In the genomic region with DNA sequence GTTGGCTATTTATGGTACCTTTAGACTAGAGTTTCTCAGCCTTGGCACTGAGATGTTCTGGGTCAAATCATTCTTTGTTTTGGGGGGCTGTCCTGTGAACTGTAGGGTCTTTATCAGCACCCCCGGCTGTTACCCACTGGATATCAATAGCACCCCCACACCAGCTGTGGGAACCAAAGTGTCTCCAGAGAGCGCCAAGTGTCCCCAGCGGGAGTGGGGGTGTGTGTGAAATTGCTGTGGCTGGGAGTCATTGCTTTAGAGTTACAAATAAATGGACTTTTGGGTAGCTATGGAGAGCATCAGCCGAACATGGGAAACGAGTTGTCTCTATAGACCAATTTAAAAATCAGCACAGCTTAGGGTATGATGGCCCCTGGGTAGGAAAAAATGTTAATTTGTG, we compare ENCODE assay signal across 36 cellular contexts.
"Had no signal": no experiment of that assay in that cellular context is flagged by ENCODE, and none has a peak within 500 bp of the region (broad histone marks: within the 10 kb centered on the region; RNA-seq: fewer than 3 reads in every experiment).

No MANE protein-coding gene starts in this region.

- H3K9me3 Mint-ChIP-seq: activated naive CD4-positive, alpha-beta T cell treated with anti-CD3 and anti-CD28 coated beads for 36 hours; activated naive CD4-positive, alpha-beta T cell treated with anti-CD3 and anti-CD28 coated beads, Interleukin-2, amount 10 ng/mL, durations not matched to agents 7 days and 5 days; activated naive CD4-positive, alpha-beta T cell treated with anti-CD3 and anti-CD28 coated beads, Interleukin-2, amount 50 U/mL, for 24 hours; activated naive CD4-positive, alpha-beta T cell treated with anti-CD3 and anti-CD28 coated beads, Interleukin-2, amount 50 U/mL, for 72 hours; activated naive CD8-positive, alpha-beta T cell treated with anti-CD3 and anti-CD28 coated beads for 36 hours; activated naive CD8-positive, alpha-beta T cell treated with anti-CD3 and anti-CD28 coated beads, Interleukin-2, amount 10 ng/mL, durations not matched to agents 7 days and 5 days; activated naive CD8-positive, alpha-beta T cell treated with anti-CD3 and anti-CD28 coated beads, Interleukin-2, amount 50 U/mL, for 24 hours; activated T-cell treated with anti-CD3 and anti-CD28 coated beads, Interleukin-2, amount 50 U/mL, for 24 hours; activated T-cell treated with anti-CD3 and anti-CD28 coated beads, Interleukin-2, amount 50 U/mL, for 4 hours; activated T-cell treated with anti-CD3 and anti-CD28 coated beads, Interleukin-2, amount 50 U/mL, for 72 hours; activated T-helper 1 cell treated with anti-CD3 and anti-CD28 coated beads, Interleukin-12 subunit alpha, Interleukin-12 subunit beta, Interleukin-2, Interleukin-4 antibody, amounts not matched to agents 30 ng/mL and 10 ng/mL and 1 ng/mL, durations not matched to agents 14 hours and 24 hours and 36 hours; activated T-helper 17 cell treated with anti-CD3 and anti-CD28 coated beads, Interleukin-2, amount 50 U/mL, for 72 hours; activated T-helper 2 cell treated with anti-CD3 and anti-CD28 coated beads, Interferon-gamma antibody, Interleukin-2, Interleukin-4, amounts not matched to agents 10 μg/mL and 5 μg/mL and 100 μg/mL, durations not matched to agents 14 hours and 24 hours and 36 hours; brain; central memory CD8-positive, alpha-beta T cell had no signal

- H3K9me3 ChIP-seq: adrenal gland, ascending aorta, body of pancreas, breast epithelium had no signal

- H3K36me3 Mint-ChIP-seq: activated naive CD4-positive, alpha-beta T cell treated with anti-CD3 and anti-CD28 coated beads, Interleukin-2, amount 10 ng/mL, durations not matched to agents 7 days and 5 days; activated naive CD4-positive, alpha-beta T cell treated with anti-CD3 and anti-CD28 coated beads, Interleukin-2, amount 50 U/mL, for 72 hours; brain had no signal

- H3K4me1 ChIP-seq: adrenal gland, ascending aorta, breast epithelium had no signal

- H3K27me3 Mint-ChIP-seq: activated naive CD4-positive, alpha-beta T cell treated with anti-CD3 and anti-CD28 coated beads, Interleukin-2, amount 10 ng/mL, durations not matched to agents 7 days and 5 days; activated naive CD4-positive, alpha-beta T cell treated with anti-CD3 and anti-CD28 coated beads, Interleukin-2, amount 50 U/mL, for 24 hours; activated naive CD8-positive, alpha-beta T cell; activated naive CD8-positive, alpha-beta T cell treated with anti-CD3 and anti-CD28 coated beads for 36 hours; activated naive CD8-positive, alpha-beta T cell treated with anti-CD3 and anti-CD28 coated beads, Interleukin-2, amount 10 ng/mL, durations not matched to agents 7 days and 5 days; activated naive CD8-positive, alpha-beta T cell treated with anti-CD3 and anti-CD28 coated beads, Interleukin-2, amount 50 U/mL, for 24 hours; activated T-cell treated with anti-CD3 and anti-CD28 coated beads, Interleukin-2, amount 50 U/mL, for 24 hours; activated T-helper 17 cell treated with anti-CD3 and anti-CD28 coated beads, Interleukin-2, amount 50 U/mL, for 72 hours; brain; central memory CD8-positive, alpha-beta T cell had no signal

- H3K4me1 Mint-ChIP-seq: activated naive CD4-positive, alpha-beta T cell treated with anti-CD3 and anti-CD28 coated beads, Interleukin-2, amount 10 ng/mL, durations not matched to agents 7 days and 5 days; activated naive CD4-positive, alpha-beta T cell treated with anti-CD3 and anti-CD28 coated beads, Interleukin-2, amount 50 U/mL, for 24 hours; activated naive CD8-positive, alpha-beta T cell treated with anti-CD3 and anti-CD28 coated beads for 36 hours; activated naive CD8-positive, alpha-beta T cell treated with anti-CD3 and anti-CD28 coated beads, Interleukin-2, amount 10 ng/mL, durations not matched to agents 7 days and 5 days; activated naive CD8-positive, alpha-beta T cell treated with anti-CD3 and anti-CD28 coated beads, Interleukin-2, amount 50 U/mL, for 24 hours; activated T-helper 17 cell treated with anti-CD3 and anti-CD28 coated beads, Interleukin-2, amount 50 U/mL, for 72 hours; brain; central memory CD8-positive, alpha-beta T cell had no signal

- H3K27ac Mint-ChIP-seq: activated naive CD4-positive, alpha-beta T cell treated with anti-CD3 and anti-CD28 coated beads for 36 hours; activated naive CD4-positive, alpha-beta T cell treated with anti-CD3 and anti-CD28 coated beads, Interleukin-2, amount 10 ng/mL, durations not matched to agents 7 days and 5 days; activated naive CD4-positive, alpha-beta T cell treated with anti-CD3 and anti-CD28 coated beads, Interleukin-2, amount 50 U/mL, for 24 hours; activated naive CD4-positive, alpha-beta T cell treated with anti-CD3 and anti-CD28 coated beads, Interleukin-2, amount 50 U/mL, for 72 hours; activated naive CD8-positive, alpha-beta T cell; activated naive CD8-positive, alpha-beta T cell treated with anti-CD3 and anti-CD28 coated beads for 36 hours; activated naive CD8-positive, alpha-beta T cell treated with anti-CD3 and anti-CD28 coated beads, Interleukin-2, amount 10 ng/mL, durations not matched to agents 7 days and 5 days; activated naive CD8-positive, alpha-beta T cell treated with anti-CD3 and anti-CD28 coated beads, Interleukin-2, amount 50 U/mL, for 24 hours; activated T-cell treated with anti-CD3 and anti-CD28 coated beads, Interleukin-2, amount 50 U/mL, for 24 hours; activated T-cell treated with anti-CD3 and anti-CD28 coated beads, Interleukin-2, amount 50 U/mL, for 72 hours; activated T-helper 1 cell treated with anti-CD3 and anti-CD28 coated beads, Interleukin-12 subunit alpha, Interleukin-12 subunit beta, Interleukin-2, Interleukin-4 antibody, amounts not matched to agents 30 ng/mL and 10 ng/mL and 1 ng/mL, durations not matched to agents 14 hours and 24 hours and 36 hours; activated T-helper 17 cell treated with anti-CD3 and anti-CD28 coated beads, Interleukin-2, amount 50 U/mL, for 72 hours; activated T-helper 2 cell treated with anti-CD3 and anti-CD28 coated beads, Interferon-gamma antibody, Interleukin-2, Interleukin-4, amounts not matched to agents 10 μg/mL and 5 μg/mL and 100 μg/mL, durations not matched to agents 14 hours and 24 hours and 36 hours; brain had no signal

- H3K27me3 ChIP-seq: adrenal gland, ascending aorta, body of pancreas, brain microvascular endothelial cell, breast epithelium, cardiac muscle cell had no signal

- H3K27ac ChIP-seq: adrenal gland, ascending aorta, body of pancreas, brain microvascular endothelial cell, breast epithelium, cardiac muscle cell had no signal

- DNase-seq: activated effector memory CD4-positive, alpha-beta T cell treated with anti-CD3 and anti-CD28 coated beads, Interleukin-2, amount 50 U/mL, for 16 hours; activated effector memory CD4-positive, alpha-beta T cell treated with Interleukin-2 at 50 U/mL for 16 hours; activated gamma-delta T cell; activated gamma-delta T cell treated with Interleukin-2 at 50 U/mL for 16 hours; activated naive CD4-positive, alpha-beta T cell; activated naive CD4-positive, alpha-beta T cell treated with anti-CD3 and anti-CD28 coated beads for 36 hours; activated naive CD4-positive, alpha-beta T cell treated with anti-CD3 and anti-CD28 coated beads, Interleukin-2, amount 10 ng/mL, durations not matched to agents 7 days and 5 days; activated naive CD4-positive, alpha-beta T cell treated with anti-CD3 and anti-CD28 coated beads, Interleukin-2, amount 50 U/mL, for 16 hours; activated naive CD4-positive, alpha-beta T cell treated with Interleukin-2 at 50 U/mL for 16 hours; activated naive CD8-positive, alpha-beta T cell treated with anti-CD3 and anti-CD28 coated beads for 36 hours; activated naive CD8-positive, alpha-beta T cell treated with anti-CD3 and anti-CD28 coated beads, Interleukin-2, amount 10 ng/mL, durations not matched to agents 7 days and 5 days; activated naive CD8-positive, alpha-beta T cell treated with anti-CD3 and anti-CD28 coated beads, Interleukin-2, amount 50 U/mL, for 24 hours; activated T-cell treated with anti-CD3 and anti-CD28 coated beads, Interleukin-2, amount 50 U/mL, for 24 hours; activated T-cell treated with anti-CD3 and anti-CD28 coated beads, Interleukin-2, amount 50 U/mL, for 4 hours; activated T-cell treated with anti-CD3 and anti-CD28 coated beads, Interleukin-2, amount 50 U/mL, for 48 hours; activated T-cell treated with anti-CD3 and anti-CD28 coated beads, Interleukin-2, amount 50 U/mL, for 72 hours; adrenal gland; amniotic stem cell; amygdala; aorta; body of pancreas; brain microvascular endothelial cell; caudate nucleus; central memory CD4-positive, alpha-beta T cell; cerebellar nuclear complex had no signal

- H3K4me3 Mint-ChIP-seq: activated naive CD4-positive, alpha-beta T cell treated with anti-CD3 and anti-CD28 coated beads for 36 hours; activated naive CD4-positive, alpha-beta T cell treated with anti-CD3 and anti-CD28 coated beads, Interleukin-2, amount 10 ng/mL, durations not matched to agents 7 days and 5 days; activated naive CD4-positive, alpha-beta T cell treated with anti-CD3 and anti-CD28 coated beads, Interleukin-2, amount 50 U/mL, for 24 hours; activated naive CD8-positive, alpha-beta T cell; activated naive CD8-positive, alpha-beta T cell treated with anti-CD3 and anti-CD28 coated beads for 36 hours; activated naive CD8-positive, alpha-beta T cell treated with anti-CD3 and anti-CD28 coated beads, Interleukin-2, amount 10 ng/mL, durations not matched to agents 7 days and 5 days; activated naive CD8-positive, alpha-beta T cell treated with anti-CD3 and anti-CD28 coated beads, Interleukin-2, amount 50 U/mL, for 24 hours; activated T-cell treated with anti-CD3 and anti-CD28 coated beads, Interleukin-2, amount 50 U/mL, for 24 hours; activated T-cell treated with anti-CD3 and anti-CD28 coated beads, Interleukin-2, amount 50 U/mL, for 4 hours; activated T-cell treated with anti-CD3 and anti-CD28 coated beads, Interleukin-2, amount 50 U/mL, for 72 hours; activated T-helper 1 cell treated with anti-CD3 and anti-CD28 coated beads, Interleukin-12 subunit alpha, Interleukin-12 subunit beta, Interleukin-2, Interleukin-4 antibody, amounts not matched to agents 30 ng/mL and 10 ng/mL and 1 ng/mL, durations not matched to agents 14 hours and 24 hours and 36 hours; activated T-helper 17 cell treated with anti-CD3 and anti-CD28 coated beads, Interleukin-2, amount 50 U/mL, for 72 hours; brain; central memory CD8-positive, alpha-beta T cell had no signal
